ENCODE assay signal across 1 cellular context in the genomic region with DNA sequence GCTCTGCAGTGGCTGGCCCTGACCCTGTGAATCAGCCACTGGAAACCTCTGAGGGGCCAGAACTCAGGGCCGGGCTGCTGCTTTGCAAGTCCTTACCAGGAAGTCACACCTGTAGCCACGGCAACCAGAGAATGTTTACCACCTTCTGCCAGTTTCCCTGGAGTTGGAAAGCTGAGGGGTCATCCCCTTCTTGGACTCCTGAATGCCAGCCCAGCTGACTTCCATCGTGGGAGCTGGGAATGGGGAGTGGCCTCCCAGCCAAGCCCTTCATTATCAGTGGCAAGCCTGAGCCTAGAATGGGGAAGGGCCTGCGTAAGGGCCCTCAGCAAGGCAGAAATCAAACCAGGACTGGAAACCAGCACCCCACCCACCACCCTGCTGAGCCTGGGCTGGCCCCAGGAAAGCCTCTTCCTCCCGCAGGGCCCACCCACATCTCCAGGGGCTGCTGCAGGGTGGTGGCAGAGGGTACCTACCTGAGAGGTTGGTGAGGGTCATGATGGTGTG.
TF ChIP-seq lines count a peak whose summit lies in the region.

No MANE protein-coding gene starts in this region.

TF ChIP-seq in WTC11, 78 proteins besides CTCF, POLR2A, EP300 and RAD21 (continued from another document):
- TF ChIP-seq, protein P1, sequence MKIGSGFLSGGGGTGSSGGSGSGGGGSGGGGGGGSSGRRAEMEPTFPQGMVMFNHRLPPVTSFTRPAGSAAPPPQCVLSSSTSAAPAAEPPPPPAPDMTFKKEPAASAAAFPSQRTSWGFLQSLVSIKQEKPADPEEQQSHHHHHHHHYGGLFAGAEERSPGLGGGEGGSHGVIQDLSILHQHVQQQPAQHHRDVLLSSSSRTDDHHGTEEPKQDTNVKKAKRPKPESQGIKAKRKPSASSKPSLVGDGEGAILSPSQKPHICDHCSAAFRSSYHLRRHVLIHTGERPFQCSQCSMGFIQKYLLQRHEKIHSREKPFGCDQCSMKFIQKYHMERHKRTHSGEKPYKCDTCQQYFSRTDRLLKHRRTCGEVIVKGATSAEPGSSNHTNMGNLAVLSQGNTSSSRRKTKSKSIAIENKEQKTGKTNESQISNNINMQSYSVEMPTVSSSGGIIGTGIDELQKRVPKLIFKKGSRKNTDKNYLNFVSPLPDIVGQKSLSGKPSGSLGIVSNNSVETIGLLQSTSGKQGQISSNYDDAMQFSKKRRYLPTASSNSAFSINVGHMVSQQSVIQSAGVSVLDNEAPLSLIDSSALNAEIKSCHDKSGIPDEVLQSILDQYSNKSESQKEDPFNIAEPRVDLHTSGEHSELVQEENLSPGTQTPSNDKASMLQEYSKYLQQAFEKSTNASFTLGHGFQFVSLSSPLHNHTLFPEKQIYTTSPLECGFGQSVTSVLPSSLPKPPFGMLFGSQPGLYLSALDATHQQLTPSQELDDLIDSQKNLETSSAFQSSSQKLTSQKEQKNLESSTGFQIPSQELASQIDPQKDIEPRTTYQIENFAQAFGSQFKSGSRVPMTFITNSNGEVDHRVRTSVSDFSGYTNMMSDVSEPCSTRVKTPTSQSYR (CRISPR knock-in tag; IDR thresholded peaks at IDR 0.05): no peak
- no peak for TF ChIP-seq CREM (CRISPR knock-in tag; IDR thresholded peaks at IDR 0.05)
- TF ChIP-seq, protein P2, sequence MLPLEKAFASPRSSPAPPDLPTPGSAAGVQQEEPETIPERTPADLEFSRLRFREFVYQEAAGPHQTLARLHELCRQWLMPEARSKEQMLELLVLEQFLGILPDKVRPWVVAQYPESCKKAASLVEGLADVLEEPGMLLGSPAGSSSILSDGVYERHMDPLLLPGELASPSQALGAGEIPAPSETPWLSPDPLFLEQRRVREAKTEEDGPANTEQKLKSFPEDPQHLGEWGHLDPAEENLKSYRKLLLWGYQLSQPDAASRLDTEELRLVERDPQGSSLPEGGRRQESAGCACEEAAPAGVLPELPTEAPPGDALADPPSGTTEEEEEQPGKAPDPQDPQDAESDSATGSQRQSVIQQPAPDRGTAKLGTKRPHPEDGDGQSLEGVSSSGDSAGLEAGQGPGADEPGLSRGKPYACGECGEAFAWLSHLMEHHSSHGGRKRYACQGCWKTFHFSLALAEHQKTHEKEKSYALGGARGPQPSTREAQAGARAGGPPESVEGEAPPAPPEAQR (CRISPR knock-in tag; IDR thresholded peaks at IDR 0.05): no peak
